1 cellular context compared by ENCODE assay signal in genomic region chr1:208997726-208998312, GRCh38.
TF ChIP-seq lines count a peak whose summit lies in the region.

No MANE protein-coding gene starts in this region.

TF ChIP-seq in GM12878, 131 proteins besides CTCF, POLR2A, EP300 and RAD21 (continued from another document):
- TF ChIP-seq ZBTB11 (CRISPR knock-in tag; IDR thresholded peaks at IDR 0.05) (no peak), SMC3 (IDR thresholded peaks at IDR 0.05; ENCODE audit: borderline replicate concordance, low read length) (no peak), JUNB (IDR thresholded peaks at IDR 0.05) (no peak), RBBP5 (conservative IDR thresholded peaks at IDR 0.05) (no peak), LARP7 (IDR thresholded peaks at IDR 0.05) (no peak), HDAC6 (IDR thresholded peaks at IDR 0.05; ENCODE audit: unreplicated experiment) (no peak), IKZF1 (conservative IDR thresholded peaks at IDR 0.05) (no peak), DPF2 (IDR thresholded peaks at IDR 0.05) (no peak), SPI1 (IDR thresholded peaks at IDR 0.05; ENCODE audit: borderline replicate concordance, insufficient read depth, low read depth, low read length) (no peak), TCF7 (IDR thresholded peaks at IDR 0.05; ENCODE audit: borderline replicate concordance) (no peak), EZH2 (IDR thresholded peaks at IDR 0.05; ENCODE audit: borderline replicate concordance, control insufficient read depth, low read depth, low read length) (no peak), BACH1 (IDR thresholded peaks at IDR 0.05; ENCODE audit: borderline replicate concordance) (no peak), ATF7 (IDR thresholded peaks at IDR 0.05; ENCODE audit: low read depth) (no peak)
- TF ChIP-seq, protein P1, sequence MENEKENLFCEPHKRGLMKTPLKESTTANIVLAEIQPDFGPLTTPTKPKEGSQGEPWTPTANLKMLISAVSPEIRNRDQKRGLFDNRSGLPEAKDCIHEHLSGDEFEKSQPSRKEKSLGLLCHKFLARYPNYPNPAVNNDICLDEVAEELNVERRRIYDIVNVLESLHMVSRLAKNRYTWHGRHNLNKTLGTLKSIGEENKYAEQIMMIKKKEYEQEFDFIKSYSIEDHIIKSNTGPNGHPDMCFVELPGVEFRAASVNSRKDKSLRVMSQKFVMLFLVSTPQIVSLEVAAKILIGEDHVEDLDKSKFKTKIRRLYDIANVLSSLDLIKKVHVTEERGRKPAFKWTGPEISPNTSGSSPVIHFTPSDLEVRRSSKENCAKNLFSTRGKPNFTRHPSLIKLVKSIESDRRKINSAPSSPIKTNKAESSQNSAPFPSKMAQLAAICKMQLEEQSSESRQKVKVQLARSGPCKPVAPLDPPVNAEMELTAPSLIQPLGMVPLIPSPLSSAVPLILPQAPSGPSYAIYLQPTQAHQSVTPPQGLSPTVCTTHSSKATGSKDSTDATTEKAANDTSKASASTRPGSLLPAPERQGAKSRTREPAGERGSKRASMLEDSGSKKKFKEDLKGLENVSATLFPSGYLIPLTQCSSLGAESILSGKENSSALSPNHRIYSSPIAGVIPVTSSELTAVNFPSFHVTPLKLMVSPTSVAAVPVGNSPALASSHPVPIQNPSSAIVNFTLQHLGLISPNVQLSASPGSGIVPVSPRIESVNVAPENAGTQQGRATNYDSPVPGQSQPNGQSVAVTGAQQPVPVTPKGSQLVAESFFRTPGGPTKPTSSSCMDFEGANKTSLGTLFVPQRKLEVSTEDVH (IDR thresholded peaks at IDR 0.05; ENCODE audit: low read depth, partially characterized antibody) = no peak
- TF ChIP-seq, protein P2, sequence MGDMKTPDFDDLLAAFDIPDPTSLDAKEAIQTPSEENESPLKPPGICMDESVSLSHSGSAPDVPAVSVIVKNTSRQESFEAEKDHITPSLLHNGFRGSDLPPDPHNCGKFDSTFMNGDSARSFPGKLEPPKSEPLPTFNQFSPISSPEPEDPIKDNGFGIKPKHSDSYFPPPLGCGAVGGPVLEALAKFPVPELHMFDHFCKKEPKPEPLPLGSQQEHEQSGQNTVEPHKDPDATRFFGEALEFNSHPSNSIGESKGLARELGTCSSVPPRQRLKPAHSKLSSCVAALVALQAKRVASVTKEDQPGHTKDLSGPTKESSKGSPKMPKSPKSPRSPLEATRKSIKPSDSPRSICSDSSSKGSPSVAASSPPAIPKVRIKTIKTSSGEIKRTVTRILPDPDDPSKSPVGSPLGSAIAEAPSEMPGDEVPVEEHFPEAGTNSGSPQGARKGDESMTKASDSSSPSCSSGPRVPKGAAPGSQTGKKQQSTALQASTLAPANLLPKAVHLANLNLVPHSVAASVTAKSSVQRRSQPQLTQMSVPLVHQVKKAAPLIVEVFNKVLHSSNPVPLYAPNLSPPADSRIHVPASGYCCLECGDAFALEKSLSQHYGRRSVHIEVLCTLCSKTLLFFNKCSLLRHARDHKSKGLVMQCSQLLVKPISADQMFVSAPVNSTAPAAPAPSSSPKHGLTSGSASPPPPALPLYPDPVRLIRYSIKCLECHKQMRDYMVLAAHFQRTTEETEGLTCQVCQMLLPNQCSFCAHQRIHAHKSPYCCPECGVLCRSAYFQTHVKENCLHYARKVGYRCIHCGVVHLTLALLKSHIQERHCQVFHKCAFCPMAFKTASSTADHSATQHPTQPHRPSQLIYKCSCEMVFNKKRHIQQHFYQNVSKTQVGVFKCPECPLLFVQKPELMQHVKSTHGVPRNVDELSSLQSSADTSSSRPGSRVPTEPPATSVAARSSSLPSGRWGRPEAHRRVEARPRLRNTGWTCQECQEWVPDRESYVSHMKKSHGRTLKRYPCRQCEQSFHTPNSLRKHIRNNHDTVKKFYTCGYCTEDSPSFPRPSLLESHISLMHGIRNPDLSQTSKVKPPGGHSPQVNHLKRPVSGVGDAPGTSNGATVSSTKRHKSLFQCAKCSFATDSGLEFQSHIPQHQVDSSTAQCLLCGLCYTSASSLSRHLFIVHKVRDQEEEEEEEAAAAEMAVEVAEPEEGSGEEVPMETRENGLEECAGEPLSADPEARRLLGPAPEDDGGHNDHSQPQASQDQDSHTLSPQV (IDR thresholded peaks at IDR 0.05) = no peak
